ENCODE assay signal across 26 cellular contexts in the genomic region with DNA sequence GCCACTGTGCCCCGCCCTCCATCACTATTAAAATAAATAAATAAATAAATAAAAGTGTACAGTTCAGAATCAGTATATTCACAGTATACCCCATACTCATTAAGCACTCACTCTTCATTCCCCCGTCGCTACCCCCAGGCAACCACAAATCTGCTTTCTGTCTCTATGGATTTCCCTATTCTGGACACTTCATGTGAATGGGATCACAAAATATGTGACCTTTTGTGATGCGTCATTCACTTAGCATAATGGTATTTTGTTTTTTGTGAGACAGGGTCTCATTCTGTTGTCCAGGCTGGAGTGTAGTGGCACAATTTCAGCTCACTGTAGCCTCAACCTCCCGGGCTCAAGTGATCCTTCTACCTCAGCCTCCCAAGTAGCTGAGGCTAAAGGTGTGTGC.
"Had no signal": no experiment of that assay in that cellular context is flagged by ENCODE, and none has a peak within 500 bp of the region (broad histone marks: within the 10 kb centered on the region; RNA-seq: fewer than 3 reads in every experiment).

No MANE protein-coding gene starts in this region.

- FAIRE-seq: HTR-8/SVneo, K562 had no signal

- H3K36me3 ChIP-seq: Peyer's patch, SJCRH30 had no signal

- ATAC-seq: K562, PC-3, Right ventricle myocardium inferior had no signal

- H3K27ac Mint-ChIP-seq: IgD-negative memory B cell had no signal

- H3K4me3 ChIP-seq: K562, Peyer's patch, SJCRH30, SK-N-MC had no signal

- H3K27ac ChIP-seq: HL-60, KMS-11, Peyer's patch, SJCRH30, SK-N-MC had no signal

- H3K4me3 Mint-ChIP-seq: IgD-negative memory B cell had no signal

- DNase-seq: Kasumi-1, MM.1S, NCI-H1092 treated with DMSO at 0.1 percent for 48 hours, NCI-H1436, NCI-H187, NCI-H2029, NCI-H2081 treated with DMSO at 0.1 percent for 48 hours, NCI-H2171, NCI-H226, NCI-H446, NCI-H510A, NCI-H524 treated with DMSO at 0.1 percent for 48 hours, NCI-H69, NCI-H774, PC-3, Peyer's patch, SHP77 treated with DMSO at 0.1 percent for 48 hours, SJCRH30, SW 1271 had no signal

- H3K4me1 ChIP-seq: Peyer's patch, SJCRH30 had no signal

- H3K9me3 ChIP-seq: Peyer's patch, SJCRH30 had no signal

- H3K27me3 ChIP-seq: Peyer's patch, SJCRH30 had no signal
